ENCODE assay signal across 8 cellular contexts in the genomic region with DNA sequence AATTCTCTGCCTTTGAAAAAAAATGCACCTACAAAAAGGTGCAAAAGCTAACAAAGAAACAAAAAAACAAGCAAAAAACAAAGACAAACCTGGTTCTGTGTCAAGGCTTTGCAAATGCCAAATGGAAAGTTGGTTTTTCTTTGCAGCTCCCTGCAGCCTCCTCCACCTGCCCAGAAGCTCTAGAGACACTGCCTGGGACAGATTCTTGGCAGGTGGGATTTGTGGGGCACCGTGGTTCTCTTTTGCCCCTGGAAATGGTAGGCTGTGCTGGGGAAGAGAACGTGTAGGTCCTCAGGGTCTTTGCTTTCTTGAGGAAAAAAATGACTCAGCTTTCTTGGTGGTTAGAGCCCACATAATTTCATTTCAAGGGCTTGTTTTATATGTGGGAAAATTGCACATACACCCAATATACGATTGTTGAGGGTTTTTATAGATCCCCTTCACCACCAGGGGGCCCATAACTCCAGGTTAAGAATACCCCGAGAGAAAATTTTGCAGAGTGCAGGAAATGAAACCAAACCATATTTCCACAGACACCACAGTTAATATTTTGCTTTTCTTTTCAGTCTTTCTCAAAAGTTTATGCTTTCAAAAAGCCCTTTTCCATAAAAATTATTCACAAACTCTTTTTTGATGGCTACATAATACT. TPM values are rescaled to one million over a fixed set of nuclear protein-coding genes. Genes with fewer than 3 reads are reported as not detected.
A peak's percentile ranks its signal among the peaks of the same experiment; 100 is the strongest.
DNase-seq lines count a peak whose midpoint lies in the region; ATAC-seq, FAIRE-seq and TF ChIP-seq lines count a peak whose summit lies in the region.

No MANE protein-coding gene starts in this region.

- DNase-seq in GM03348 (ENCODE audit: low spot score) (peak; percentile 78), Karpas-422 (peak; percentile 85), H1 (ENCODE audit: low read depth in 1 of 2, low spot score in 2 of 2) (no peak), natural killer cell (no peak), upper lobe of left lung (peak in 1 of 2 donors; percentile 39), GDM1 (lab: John Stamatoyannopoulos, UW) (no peak)

- TF ChIP-seq RAD21 in H1 (IDR thresholded peaks at IDR 0.05 in 1 of 2, conservative IDR thresholded peaks at IDR 0.05 in 1 of 2; ENCODE audit: low read depth in 2 of 2, low read length in 2 of 2): peak; percentile 69 to 75

- H2BK20ac ChIP-seq in H1 (ENCODE audit: low read length): no peak overlapping the region

- peaks cover 7% of the 10 kb centered on the region in 2 donors for H3K27me3 Mint-ChIP-seq in natural killer cell (ENCODE audit: low read depth in 2 of 2)

- no peak overlapping the region for H4K5ac ChIP-seq in H1 (ENCODE audit: insufficient read length, low read depth, low read length)

- no peak overlapping the region for H2BK15ac ChIP-seq in H1 (ENCODE audit: low read length)

- no peak overlapping the region for H2AK5ac ChIP-seq in H1 (ENCODE audit: low read depth, low read length)

- H3K27ac ChIP-seq in Karpas-422 (ENCODE audit: low read length) (no peak overlapping the region), H1 (ENCODE audit: low read depth, low read length) (no peak overlapping the region), upper lobe of left lung (no peak overlapping the region)

- no peak overlapping the region for H3K56ac ChIP-seq in H1 (replicated peaks; ENCODE audit: insufficient read length, low read depth, low read length)

- no peak overlapping the region for H4K8ac ChIP-seq in H1 (ENCODE audit: extremely low read depth, insufficient read depth, low read length)

- no peak overlapping the region for H3K4me3 ChIP-seq in Karpas-422 (ENCODE audit: low read length)
- H3K4me3 ChIP-seq in WI38 (ENCODE audit: low read depth, low read length): no peak overlapping the region
- H3K4me3 ChIP-seq in H1 (ENCODE audit: extremely low read depth in 1 of 4, insufficient read depth in 2 of 4, low read depth in 3 of 4, low read length in 4 of 4): no peak overlapping the region
- H3K4me3 ChIP-seq in upper lobe of left lung: no peak overlapping the region

- H3K9me3 ChIP-seq in Karpas-422 (ENCODE audit: low read length) (no peaks in the 10 kb centered on the region), H1 (ENCODE audit: insufficient read depth in 2 of 2, low read depth in 1 of 2, low read length in 1 of 2) (no peaks in the 10 kb centered on the region), upper lobe of left lung (no peaks in the 10 kb centered on the region)

- 72% methylated on average over 4 of the region's 4 CpGs; no CpG with 5 or more reads in 1 of the 2 experiments for WGBS in H1 (ENCODE audit: extremely low coverage in 1 of 2, insufficient coverage in 1 of 2, insufficient read length in 1 of 2, insufficient replicate concordance in 2 of 2, low coverage in 1 of 2, low lambda C conversion rate in 2 of 2, missing lambda C conversion rate in 1 of 2), 2 experiments
- 31 to 39% methylated on average over 4 of the region's 4 CpGs for WGBS in upper lobe of left lung, 2 donors

- peak; percentile 39 for FAIRE-seq in H1 (lab: Jason Lieb, UNC)

- ATAC-seq in GM21423 (IDR thresholded peaks at IDR 0.05; ENCODE audit: unreplicated experiment): peak; percentile 95
- ATAC-seq in natural killer cell: peak in 2 of 3 donors; percentile 49 to 78
- peak in 1 of 2 donors; percentile 81 for ATAC-seq in upper lobe of left lung (ENCODE audit: low FRiP score in 2 of 2)

- H3K4me1 Mint-ChIP-seq in natural killer cell: peaks cover 5 to 7% of the 10 kb centered on the region in 2 donors

- no peak overlapping the region for H3K14ac ChIP-seq in H1 (ENCODE audit: insufficient read length)

- no peaks in the 10 kb centered on the region for H3K9me3 Mint-ChIP-seq in natural killer cell

- H2BK120ac ChIP-seq in H1 (replicated peaks; ENCODE audit: low read depth, low read length): no peak overlapping the region

- no peaks in the 10 kb centered on the region for H3K36me3 Mint-ChIP-seq in natural killer cell

- no peaks in the 10 kb centered on the region for H3K79me2 ChIP-seq in Karpas-422 (ENCODE audit: low read length)
- H3K79me2 ChIP-seq in H1 (ENCODE audit: control insufficient read depth in 1 of 2, insufficient read depth in 2 of 2, low read length in 2 of 2): no peaks in the 10 kb centered on the region

- no peak overlapping the region for H2AFZ ChIP-seq in Karpas-422 (ENCODE audit: low read length)
- H2AFZ ChIP-seq in H1 (ENCODE audit: low read length): no peak overlapping the region

- H4K20me1 ChIP-seq in Karpas-422 (ENCODE audit: insufficient read depth, low read depth, low read length) (no peaks in the 10 kb centered on the region), H1 (replicated peaks in 1 of 2; ENCODE audit: control insufficient read depth in 1 of 2, insufficient read depth in 2 of 2, low read length in 2 of 2) (no peaks in the 10 kb centered on the region)

- no peaks in the 10 kb centered on the region for H3K9me2 ChIP-seq in Karpas-422 (replicated peaks; ENCODE audit: insufficient read depth, low read length)

- H3K23ac ChIP-seq in H1 (ENCODE audit: insufficient read length): no peak overlapping the region

- H3K4ac ChIP-seq in H1 (replicated peaks; ENCODE audit: insufficient read length, low read depth, low read length): no peak overlapping the region

- no peak overlapping the region for H3K27ac Mint-ChIP-seq in natural killer cell

- H3K4me1 ChIP-seq in Karpas-422 (ENCODE audit: low read length) (peaks cover 20% of the 10 kb centered on the region), H1 (replicated peaks in 1 of 4; ENCODE audit: control insufficient read depth in 3 of 4, insufficient read depth in 4 of 4, low read length in 3 of 4) (peaks cover 0 to 2% (median 1%) of the 10 kb centered on the region in 4 experiments; a peak in 2 of 7 replicates), upper lobe of left lung (peaks cover 0 to 3% (median 0%) of the 10 kb centered on the region in 4 donors)

- no peak overlapping the region for H4K91ac ChIP-seq in H1 (replicated peaks; ENCODE audit: insufficient read length, low read length)

- no peak for TF ChIP-seq POLR2A in H1 (IDR thresholded peaks at IDR 0.05; ENCODE audit: control extremely low read depth in 1 of 2, low read depth in 2 of 2, low read length in 2 of 2)
- no peak for TF ChIP-seq POLR2A in upper lobe of left lung (IDR thresholded peaks at IDR 0.05)

- no peaks in the 10 kb centered on the region for H3K36me3 ChIP-seq in Karpas-422 (ENCODE audit: insufficient read depth, low read length)
- no peaks in the 10 kb centered on the region for H3K36me3 ChIP-seq in H1 (ENCODE audit: control insufficient read depth in 2 of 4, insufficient read depth in 4 of 4, low read length in 3 of 4)
- H3K36me3 ChIP-seq in upper lobe of left lung: no peaks in the 10 kb centered on the region

- H3K4me3 Mint-ChIP-seq in natural killer cell: no peak overlapping the region

- TF ChIP-seq CTCF in WI38 (IDR thresholded peaks at IDR 0.05; ENCODE audit: low read depth, low read length) (peak; percentile 43), H1 (IDR thresholded peaks at IDR 0.05; ENCODE audit: control extremely low read depth in 1 of 3, insufficient read depth in 1 of 3, low read depth in 1 of 3, low read length in 3 of 3) (peak in 2 of 3 experiments; percentile 47 to 57; a peak in 3 of 4 replicates), natural killer cell (IDR thresholded peaks at IDR 0.05) (peak; percentile 60), upper lobe of left lung (IDR thresholded peaks at IDR 0.05) (peak; percentile 29 to 78 (median 52))

- H3K18ac ChIP-seq in H1 (ENCODE audit: extremely low read depth, low read length): no peak overlapping the region

- intact Hi-C loops in natural killer cell (cut with micrococcal nuclease): loop anchor here (2.0 to 10.0 kb wide), 3 partner anchors 407 to 1511 kb away; no protein-coding TSS in a partner anchor

- no peaks in the 10 kb centered on the region for H3K23me2 ChIP-seq in H1 (ENCODE audit: low read depth, low read length)

- H3K27me3 ChIP-seq in Karpas-422 (ENCODE audit: low read length): no peaks in the 10 kb centered on the region
- no peaks in the 10 kb centered on the region for H3K27me3 ChIP-seq in H1 (replicated peaks in 1 of 4; ENCODE audit: control insufficient read depth in 3 of 4, extremely low read depth in 1 of 4, insufficient read depth in 3 of 4, low read length in 3 of 4)
- H3K27me3 ChIP-seq in upper lobe of left lung: no peaks in the 10 kb centered on the region

- H3K9ac ChIP-seq in Karpas-422 (ENCODE audit: low read length) (no peak overlapping the region), H1 (replicated peaks in 1 of 4; ENCODE audit: extremely low read depth in 1 of 4, low read depth in 3 of 4, low read length in 3 of 4) (no peak overlapping the region)

- POLR2A ChIA-PET in H1 (lab: Charles Lee; ENCODE audit: partially characterized antibody): no interaction called here

- CTCF ChIA-PET in H1 (lab: Charles Lee; ENCODE audit: partially characterized antibody): interaction anchor here (0.6 to 1.8 kb wide), 12 partner anchors 11 to 428 kb away, joined by 3 to 9 read pairs (median 3); no protein-coding TSS in a partner anchor

- TF ChIP-seq EP300 in H1 (IDR thresholded peaks at IDR 0.05; ENCODE audit: borderline replicate concordance in 1 of 2, low read depth in 2 of 2, low read length in 2 of 2): no peak
- no peak for TF ChIP-seq EP300 in upper lobe of left lung (IDR thresholded peaks at IDR 0.05)

- H3K4me2 ChIP-seq in Karpas-422 (ENCODE audit: low read depth, low read length, poor library complexity, severe bottlenecking) (no peak overlapping the region), H1 (ENCODE audit: insufficient read depth in 1 of 2, low read depth in 2 of 2, low read length in 2 of 2) (no peak overlapping the region)

- H2BK5ac ChIP-seq in H1 (ENCODE audit: low read depth, low read length): no peak overlapping the region

- H3K79me1 ChIP-seq in H1 (ENCODE audit: low read depth, low read length): no peaks in the 10 kb centered on the region

- no peak overlapping the region for H2BK12ac ChIP-seq in H1 (ENCODE audit: low read depth, low read length)

TF ChIP-seq in H1, 55 proteins besides CTCF, POLR2A, EP300 and RAD21 (continues in another document):
- TF ChIP-seq CREB1 (IDR thresholded peaks at IDR 0.05) (no peak), SIRT6 (IDR thresholded peaks at IDR 0.05; ENCODE audit: low read length) (no peak), CEBPB (IDR thresholded peaks at IDR 0.05; ENCODE audit: low read depth, low read length) (no peak), BCL11A (IDR thresholded peaks at IDR 0.05; ENCODE audit: low read depth in 2 of 2, low read length in 2 of 2) (no peak)

RNA-seq across cellular contexts. Expression of gene NXNL2, which starts 58.7 kb away (rescaled TPM):
- not detected in 2 replicates for total RNA-seq in Karpas-422 (2014; rRNA removed; shearing (Covaris generic); ENCODE audit: low replicate concordance)
- total RNA-seq in H1 (2021; fragmentation: NEBNext Ultra II Directional; extraction: Animal tissue kit (Norgen Biotek cat#: 25700)): 1.9 and 2.1 TPM in 2 replicates
- 2.6 and 5.6 TPM in 2 replicates for polyA plus RNA-seq in H1 (2011; rRNA removed)
- 3.4 TPM for polyA plus RNA-seq in H1 (2011; cell fraction: cytosol; rRNA removed)
- polyA plus RNA-seq in H1 (2011; cell fraction: nucleus; rRNA removed): 4.7 TPM
- polyA plus RNA-seq in H1 (2012, experiment 1 of 2): 0.58 to 1.6 TPM (median 1.2 TPM) in 4 replicates
- 0.41 TPM for polyA plus RNA-seq in H1 (2012, experiment 2 of 2)
- polyA plus RNA-seq in H1 (2013, experiment 1 of 2): 1.3 TPM
- 0.98 TPM for polyA plus RNA-seq in H1 (2013, experiment 2 of 2)
- polyA minus RNA-seq in H1 (2011; rRNA and poly(A)+ RNA removed): 0.61 and 0.98 TPM in 2 replicates
- polyA minus RNA-seq in H1 (2011; cell fraction: cytosol; rRNA and poly(A)+ RNA removed): 1.2 TPM
- polyA minus RNA-seq in H1 (2011; cell fraction: nucleus; rRNA and poly(A)+ RNA removed): 6.5 TPM
- not detected for total RNA-seq in natural killer cell
- 1 to 10 TPM in 2 of 6 donors, under 1 TPM in 2, not detected in 2; 0.37 to 4.2 (median 0.97) TPM for total RNA-seq in upper lobe of left lung

Comparison
In these comparisons a context has a peak if more than half of its experiments do, and no peak if none do; other contexts are left out.
1. DNase-seq: peak in GM03348 (single experiment) and Karpas-422 (single experiment); none in H1 (0 of 2), natural killer cell (single experiment) and GDM1 (single experiment).
2. Peak in every context shown above with its lines, with median percentiles within 50 percentile points of each other: CTCF ChIP-seq.